ENCODE assay signal across 1 cellular context in genomic region chr9:72871685-72872084, GRCh38.
TF ChIP-seq lines count a peak whose summit lies in the region.

No MANE protein-coding gene starts in this region.

TF ChIP-seq in HCT116, 20 proteins besides CTCF, POLR2A, EP300 and RAD21 (continued from another document):
- TF ChIP-seq REST (IDR thresholded peaks at IDR 0.05; ENCODE audit: low read depth) (no peak), SP1 (IDR thresholded peaks at IDR 0.05; ENCODE audit: low read depth) (no peak)
